Comparison of ENCODE assay signal across 7 cellular contexts in the genomic region with DNA sequence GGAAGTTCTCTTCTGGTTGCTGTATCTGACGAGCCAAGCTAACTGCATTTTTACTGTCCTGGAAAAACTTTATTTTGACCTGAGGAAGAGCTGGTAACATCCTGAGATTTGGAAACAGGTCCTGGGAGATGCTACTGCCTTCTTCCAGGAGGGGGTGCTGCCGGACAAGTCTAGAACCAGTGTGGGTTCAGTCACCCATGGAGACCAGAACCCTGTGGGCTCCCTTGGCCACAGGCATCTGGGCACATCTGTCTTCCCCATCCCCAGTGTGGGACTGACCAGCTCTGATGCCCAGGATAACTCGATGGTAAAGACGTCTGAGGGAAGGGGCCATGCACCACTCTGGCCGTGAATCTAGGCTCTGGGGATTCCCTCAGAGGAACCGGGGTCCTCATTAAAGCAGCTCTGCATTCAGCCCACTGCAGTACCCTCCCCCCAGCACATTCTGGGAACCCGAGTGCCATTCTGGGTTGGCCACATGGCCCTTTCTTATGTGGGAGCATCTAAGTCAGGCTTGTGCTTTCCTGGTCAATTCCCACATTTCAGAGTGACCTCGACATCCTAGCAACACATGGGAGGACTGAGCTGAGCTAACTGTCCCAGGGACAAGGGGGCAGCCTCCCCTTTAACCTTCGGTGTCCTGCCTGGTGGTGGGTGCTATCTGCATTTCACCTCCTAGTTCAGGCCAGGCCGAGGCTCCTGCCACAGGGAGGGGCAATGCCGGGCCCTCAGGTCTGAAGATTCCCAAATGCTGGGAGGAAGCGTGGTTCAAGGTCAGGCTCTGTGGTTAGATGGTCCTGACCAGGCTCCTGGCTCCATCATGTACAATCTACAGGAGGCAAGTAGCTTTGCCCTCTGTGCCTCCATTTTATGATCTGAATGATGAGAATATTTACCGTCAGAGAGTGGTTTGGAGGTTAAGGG. TPM values are rescaled to one million over a fixed set of nuclear protein-coding genes. Genes with fewer than 3 reads are reported as not detected.
DNase-seq lines count a peak whose midpoint lies in the region; ATAC-seq and TF ChIP-seq lines count a peak whose summit lies in the region.

No MANE protein-coding gene starts in this region.

- WGBS in right lobe of liver (ENCODE audit: insufficient coverage, low coverage, low lambda C conversion rate, missing lambda C conversion rate): 21% methylated on average over 3 of the region's 13 CpGs

- H3K27ac ChIP-seq in VCaP (peak overlapping the region; percentile 71), right lobe of liver (peak overlapping the region; percentile 84 to 92 (median 86))

- no peak for TF ChIP-seq POLR2A in right lobe of liver (IDR thresholded peaks at IDR 0.05)

- DNase-seq in GM03348 (ENCODE audit: low spot score): peak; percentile 91
- peak; percentile 67 for DNase-seq in M059J (ENCODE audit: low read depth)
- peak; percentile 88 for DNase-seq in dermis blood vessel endothelial cell
- DNase-seq in right lobe of liver: peak; percentile 78 to 79 (median 78)
- peak; percentile 21 for DNase-seq in stimulated activated naive CD4-positive, alpha-beta T cell treated with Interleukin-2 at 50 U/mL for 16 hours (lab: John Stamatoyannopoulos, UW)

- ATAC-seq in right lobe of liver (peak; percentile 46 to 51 (median 49)), HG03565 (IDR thresholded peaks at IDR 0.05; ENCODE audit: unreplicated experiment) (no peak)

- no peaks in the 10 kb centered on the region for H3K36me3 ChIP-seq in right lobe of liver

- peaks cover 0 to 68% (median 35%) of the 10 kb centered on the region in 4 donors for H3K4me1 ChIP-seq in right lobe of liver

- no peaks in the 10 kb centered on the region for H3K27me3 ChIP-seq in right lobe of liver

- no peaks in the 10 kb centered on the region for H3K9me3 ChIP-seq in right lobe of liver

- intact Hi-C loops in right lobe of liver (cut with DNase I): loop anchor here (10.0 kb wide), 2 partner anchors 52 to 132 kb away; partner anchors contain the start of genes RANBP10 (in 1 of the 2) and TSNAXIP1 (in 1 of the 2)

- H3K4me3 ChIP-seq in right lobe of liver: no peak overlapping the region

- TF ChIP-seq CTCF in VCaP (conservative IDR thresholded peaks at IDR 0.05) (peak; percentile 69), right lobe of liver (IDR thresholded peaks at IDR 0.05) (peak; percentile 73 to 84 (median 79))

RNA-seq across cellular contexts. Expression of gene C16orf86, which starts 6.4 kb away (rescaled TPM):
- 0.27 and 0.81 TPM in 2 replicates for total RNA-seq in M059J (2014; rRNA removed; shearing (Covaris generic))
- total RNA-seq in dermis blood vessel endothelial cell (3.7 and 3.9 TPM in 2 replicates), right lobe of liver (1 to 10 TPM; 1.4 to 4.3 (median 2.5) TPM)

RNA-seq across cellular contexts. Expression of gene ENKD1, which starts 6.5 kb away (rescaled TPM):
- 12.8 and 23.1 TPM in 2 replicates for total RNA-seq in M059J (2014; rRNA removed; shearing (Covaris generic))
- total RNA-seq in dermis blood vessel endothelial cell (18.1 and 20.1 TPM in 2 replicates), right lobe of liver (1 to 10 TPM; 4.4 to 8.9 (median 7.3) TPM)

RNA-seq across cellular contexts. Expression of gene PARD6A, which starts 12.2 kb away (rescaled TPM):
- total RNA-seq in M059J (2014; rRNA removed; shearing (Covaris generic)): 2.0 and 3.3 TPM in 2 replicates
- total RNA-seq in dermis blood vessel endothelial cell (6.3 and 7.0 TPM in 2 replicates), right lobe of liver (1 to 10 TPM; 1.3 to 4.8 (median 2.6) TPM)

RNA-seq across cellular contexts. Expression of gene ACD, which starts 12.9 kb away (rescaled TPM):
- total RNA-seq in M059J (2014; rRNA removed; shearing (Covaris generic)): 54.4 and 66.0 TPM in 2 replicates
- total RNA-seq in dermis blood vessel endothelial cell (14.5 and 17.8 TPM in 2 replicates), right lobe of liver (1 to 10 TPM; 4.0 to 8.2 (median 5.9) TPM)

RNA-seq across cellular contexts. Expression of gene CARMIL2, which starts 28.1 kb away (rescaled TPM):
- 0.44 and 0.64 TPM in 2 replicates for total RNA-seq in M059J (2014; rRNA removed; shearing (Covaris generic))
- 0.56 and 0.85 TPM in 2 replicates for total RNA-seq in dermis blood vessel endothelial cell
- 1 to 10 TPM in 3 of 6 experiments, under 1 TPM in 3; 0.39 to 3.4 (median 0.88) TPM for total RNA-seq in right lobe of liver

Comparison
In these comparisons a context has a peak if more than half of its experiments do, and no peak if none do; other contexts are left out.
1. DNase-seq: peak in every context shown above with its lines; median percentile 91 in GM03348; 88 in dermis blood vessel endothelial cell; 78 in right lobe of liver; 67 in M059J; 21 in stimulated activated naive CD4-positive, alpha-beta T cell treated with Interleukin-2 at 50 U/mL for 16 hours.